ENCODE assay signal across 27 cellular contexts in the genomic region with DNA sequence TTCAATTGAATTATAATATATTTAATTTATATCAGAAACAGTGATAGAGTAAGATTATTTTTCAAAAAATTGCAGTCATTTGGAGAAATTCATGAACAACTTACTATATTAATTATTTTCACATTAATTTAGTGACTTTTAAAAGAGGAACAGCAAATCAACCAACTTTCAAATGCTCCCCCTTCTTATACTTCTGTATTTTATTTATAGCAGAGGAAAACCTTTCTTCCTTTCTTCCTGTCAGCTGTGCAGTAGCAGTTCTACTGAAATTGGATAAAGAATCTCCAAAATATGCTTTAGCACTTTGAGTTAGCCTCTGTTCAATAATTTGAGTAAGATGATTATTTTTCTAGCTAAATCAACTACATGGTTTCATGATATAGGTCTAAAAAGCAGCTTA.
DNase-seq lines count a peak whose midpoint lies in the region; ATAC-seq and TF ChIP-seq lines count a peak whose summit lies in the region.
"Had no signal": no experiment of that assay in that cellular context is flagged by ENCODE, and none has a peak within 500 bp of the region (broad histone marks: within the 10 kb centered on the region; RNA-seq: fewer than 3 reads in every experiment).

No MANE protein-coding gene starts in this region.

- H3K36me3 Mint-ChIP-seq in osteocyte (ENCODE audit: unreplicated experiment) = peaks cover 11% of the 10 kb centered on the region
- H3K36me3 Mint-ChIP-seq: activated CD4-positive, alpha-beta memory T cell treated with anti-CD3 and anti-CD28 coated beads for 36 hours had no signal

- DNase-seq in Right ventricle myocardium superior = no peak
- no peak for DNase-seq in heart right ventricle
- DNase-seq in MV-4-11 (lab: John Stamatoyannopoulos, UW) = peak; percentile 85
- DNase-seq in SKM-1 treated with dmso at 0.1 percent for 144 hours (lab: John Stamatoyannopoulos, UW; ENCODE audit: unreplicated experiment) = peak; percentile 62
- DNase-seq in spleen = no peak
- DNase-seq in dorsolateral prefrontal cortex = no peak
- DNase-seq in osteocyte (ENCODE audit: extremely low spot score, unreplicated experiment) = no peak
- DNase-seq: activated CD4-positive, alpha-beta memory T cell treated with anti-CD3 and anti-CD28 coated beads for 36 hours; activated effector memory CD4-positive, alpha-beta T cell treated with anti-CD3 and anti-CD28 coated beads, Interleukin-2, amount 50 U/mL, for 16 hours; Caco-2; cerebellar nuclear complex; DMS79; glutamatergic neuron; NCI-H1694 treated with DMSO at 0.1 percent for 48 hours; NCI-H2171; NCI-H510A treated with DMSO at 0.1 percent for 48 hours; T-helper 9 cell had no signal

- H3K27ac ChIP-seq in heart right ventricle = peak overlapping the region in 2 of 10 donors; percentile 3 to 6
- H3K27ac ChIP-seq in spleen = peak overlapping the region in 6 of 8 donors; percentile 12 to 50 (median 28)
- peak overlapping the region in 2 of 59 donors; percentile 16 to 28 for H3K27ac ChIP-seq in dorsolateral prefrontal cortex
- H3K27ac ChIP-seq: 22Rv1, epithelial cell of prostate, RWPE1, suprapubic skin had no signal

- TF ChIP-seq POLR2A in spleen (IDR thresholded peaks at IDR 0.05) = no peak

- intact Hi-C loops in Right ventricle myocardium superior (cut with DNase I) (no loop called here), heart right ventricle (cut with DNase I) (loop anchor here in 2 of 10 donors (10.0 kb wide), 2 partner anchors 122 to 1172 kb away; no protein-coding TSS in a partner anchor), spleen (cut with DNase I; ENCODE audit: low total_unique reads) (loop anchor here (10.0 kb wide), 1 partner anchor 562 kb away; no protein-coding TSS in a partner anchor), dorsolateral prefrontal cortex (cut with DNase I) (no loop called here)

- H3K36me3 ChIP-seq in heart right ventricle (no peaks in the 10 kb centered on the region), spleen (peaks cover 0 to 4% (median 0%) of the 10 kb centered on the region in 6 donors)
- H3K36me3 ChIP-seq: HAP-1, suprapubic skin had no signal

- H3K9me3 ChIP-seq in heart right ventricle (peaks cover 0 to 18% (median 0%) of the 10 kb centered on the region in 11 donors), spleen (peaks cover 0 to 26% (median 16%) of the 10 kb centered on the region in 8 donors)
- H3K9me3 ChIP-seq: Caco-2, HAP-1, suprapubic skin had no signal

- no peak overlapping the region for H3K27ac Mint-ChIP-seq in osteocyte (ENCODE audit: unreplicated experiment)
- H3K27ac Mint-ChIP-seq: activated CD4-positive, alpha-beta memory T cell treated with anti-CD3 and anti-CD28 coated beads for 36 hours had no signal

- ATAC-seq in Right ventricle myocardium superior (ENCODE audit: poor library complexity) (peak; percentile 60), heart right ventricle (no peak), HG03139 (IDR thresholded peaks at IDR 0.05; ENCODE audit: unreplicated experiment) (no peak)
- ATAC-seq: activated CD4-positive, CD25-positive, alpha-beta regulatory T cell treated with anti-CD3 and anti-CD28 coated beads, Interleukin-2, amount 50 U/mL, for 24 hours; GM12878; SK-N-SH treated with all-trans-retinoic acid at 6 μM for 48 hours had no signal

- no peaks in the 10 kb centered on the region for H3K27me3 Mint-ChIP-seq in osteocyte (ENCODE audit: unreplicated experiment)

- H3K4me3 ChIP-seq in heart right ventricle (peak overlapping the region in 1 of 10 donors; percentile 8), spleen (peak overlapping the region in 2 of 8 donors; percentile 4 to 30), dorsolateral prefrontal cortex (no peak overlapping the region)
- H3K4me3 ChIP-seq: GM12878, HAP-1, lung, suprapubic skin had no signal

- H3K27me3 ChIP-seq in heart right ventricle (no peaks in the 10 kb centered on the region), spleen (replicated peaks in 1 of 7) (no peaks in the 10 kb centered on the region), dorsolateral prefrontal cortex (no peaks in the 10 kb centered on the region)
- H3K27me3 ChIP-seq: suprapubic skin had no signal

- H3K4me1 Mint-ChIP-seq in osteocyte (ENCODE audit: unreplicated experiment) = no peaks in the 10 kb centered on the region

- TF ChIP-seq CTCF in heart right ventricle (IDR thresholded peaks at IDR 0.05) (no peak), spleen (IDR thresholded peaks at IDR 0.05 in 8 of 11, conservative IDR thresholded peaks at IDR 0.05 in 3 of 11) (no peak), dorsolateral prefrontal cortex (IDR thresholded peaks at IDR 0.05 in 54 of 56, conservative IDR thresholded peaks at IDR 0.05 in 2 of 56; ENCODE audit: low read depth in 1 of 56, partially characterized antibody in 56 of 56) (no peak), osteocyte (IDR thresholded peaks at IDR 0.05) (no peak)

- no peak overlapping the region for H3K4me3 Mint-ChIP-seq in osteocyte (ENCODE audit: unreplicated experiment)
- H3K4me3 Mint-ChIP-seq: activated CD4-positive, alpha-beta memory T cell treated with anti-CD3 and anti-CD28 coated beads for 36 hours had no signal

- peaks cover 25% of the 10 kb centered on the region for H3K9me3 Mint-ChIP-seq in osteocyte (ENCODE audit: unreplicated experiment)

- H3K4me1 ChIP-seq in heart right ventricle (peaks cover 0 to 28% (median 0%) of the 10 kb centered on the region in 9 donors), spleen (peaks cover 10 to 65% (median 34%) of the 10 kb centered on the region in 6 donors)
- H3K4me1 ChIP-seq: Caco-2, HAP-1, suprapubic skin had no signal

Comparison
In these comparisons a context has a peak if more than half of its experiments do, and no peak if none do; other contexts are left out.
1. DNase-seq: peak in MV-4-11 (single experiment) and SKM-1 treated with dmso at 0.1 percent for 144 hours (single experiment); none in Right ventricle myocardium superior (single experiment), heart right ventricle (0 of 2), spleen (single experiment), dorsolateral prefrontal cortex (0 of 10) and osteocyte (single experiment).